9 cellular contexts compared by ENCODE assay signal in the genomic region with DNA sequence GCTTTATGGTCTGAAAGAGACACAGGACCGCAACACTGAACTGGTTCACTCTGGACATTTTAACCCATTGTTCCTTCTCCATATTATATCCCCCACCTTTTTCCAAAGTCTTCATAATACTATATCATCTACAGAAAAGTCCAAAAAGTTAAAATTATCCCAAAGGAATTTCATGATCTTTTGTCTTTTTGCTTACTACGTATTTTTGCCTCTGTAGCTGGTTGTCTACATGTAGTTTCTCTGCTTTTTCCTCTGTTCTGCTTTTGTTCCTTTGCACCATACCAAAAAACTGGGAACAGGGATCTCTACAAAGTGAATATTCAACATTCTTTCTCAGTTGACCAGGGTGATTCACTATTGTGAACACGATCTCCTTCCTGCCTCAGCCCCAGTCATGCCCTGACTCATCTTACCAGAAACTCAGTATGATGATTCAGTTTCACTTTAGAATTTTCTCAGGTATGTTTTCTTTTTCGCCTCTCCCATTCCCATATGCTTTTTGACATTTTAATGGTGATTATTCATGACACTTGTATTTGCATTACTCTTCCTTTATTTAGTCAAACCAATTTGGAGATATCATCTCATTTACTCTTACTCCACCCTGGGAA. TPM values are rescaled to one million over a fixed set of nuclear protein-coding genes. Genes with fewer than 3 reads are reported as not detected.
DNase-seq lines count a peak whose midpoint lies in the region; ATAC-seq and TF ChIP-seq lines count a peak whose summit lies in the region.
"Had no signal": no experiment of that assay in that cellular context is flagged by ENCODE, and none has a peak within 500 bp of the region (broad histone marks: within the 10 kb centered on the region; RNA-seq: fewer than 3 reads in every experiment).

No MANE protein-coding gene starts in this region.

- peak overlapping the region; percentile 100 for H2BK20ac ChIP-seq in IMR-90 (ENCODE audit: low read depth, low read length)

- H2AK9ac ChIP-seq in IMR-90 (replicated peaks; ENCODE audit: low read depth, low read length, poor library complexity) = peak overlapping the region; percentile 96

- POLR2A ChIA-PET in BJ (lab: Charles Lee) = interaction anchor here (1.0 kb wide), 1 partner anchor 32 kb away, joined by 3 read pairs; no protein-coding TSS in a partner anchor
- POLR2A ChIA-PET in IMR-90 (lab: Charles Lee; ENCODE audit: unreplicated experiment) = interaction anchor here (0.6 kb wide), 1 partner anchor 22 kb away, joined by 4 read pairs; no protein-coding TSS in a partner anchor

- peak overlapping the region; percentile 84 to 98 for H4K8ac ChIP-seq in IMR-90 (ENCODE audit: low read depth in 2 of 2, low read length in 2 of 2)

- peak overlapping the region; percentile 99 for H2BK120ac ChIP-seq in IMR-90 (ENCODE audit: low read depth, low read length)

- peak overlapping the region; percentile 99 for H2BK5ac ChIP-seq in IMR-90 (ENCODE audit: low read depth, low read length, poor library complexity, severe bottlenecking)

- H3K18ac ChIP-seq in IMR-90 (ENCODE audit: low read depth, low read length) = peak overlapping the region; percentile 84

- peak overlapping the region; percentile 93 for H3K23ac ChIP-seq in IMR-90 (ENCODE audit: low read depth, low read length)

- CTCF ChIA-PET in BJ (lab: Yijun Ruan, JAX) = interaction anchor here (1.0 to 4.5 kb wide), 4 partner anchors 24 to 128 kb away, joined by 3 to 18 read pairs (median 5); partner anchors contain the start of gene LPCAT4
- CTCF ChIA-PET in IMR-90 (lab: Yijun Ruan, JAX) = interaction anchor here (1.0 kb wide), 1 partner anchor 128 kb away, joined by 3 read pairs; the partner anchor contains the start of gene LPCAT4

- H4K91ac ChIP-seq in IMR-90 (ENCODE audit: insufficient read depth, low read depth, low read length) = peak overlapping the region; percentile 97

- H3K4me1 ChIP-seq in IMR-90 (ENCODE audit: control insufficient read depth, insufficient read depth, low read length) (peaks cover 4% of the 10 kb centered on the region), adrenal gland (replicated peaks in 1 of 2) (no peaks in the 10 kb centered on the region), mesodermal cell (ENCODE audit: control insufficient read depth, insufficient read depth, low read length, poor library complexity, severe bottlenecking) (peaks cover 16% of the 10 kb centered on the region)

- H3K9me1 ChIP-seq in IMR-90 (ENCODE audit: insufficient read depth, low read length) = peaks cover 10% of the 10 kb centered on the region

- no peak for TF ChIP-seq CTCF in BJ (IDR thresholded peaks at IDR 0.05; ENCODE audit: insufficient read depth, low read depth, low read length)
- TF ChIP-seq CTCF in IMR-90 (conservative IDR thresholded peaks at IDR 0.05; ENCODE audit: low read depth, low read length) = no peak
- TF ChIP-seq CTCF in adrenal gland (IDR thresholded peaks at IDR 0.05) = no peak

- intact Hi-C loops in IMR-90 (cut with micrococcal nuclease) = no loop called here
- intact Hi-C loops in adrenal gland (cut with DNase I) = loop anchor here in 1 of 2 donors (10.0 kb wide), 1 partner anchor 126 kb away; the partner anchor contains the start of gene LPCAT4

- H3K27ac ChIP-seq in IMR-90 (ENCODE audit: insufficient read depth, low read length) = peak overlapping the region; percentile 97
- peak overlapping the region in 1 of 5 donors; percentile 29 for H3K27ac ChIP-seq in adrenal gland
- peak overlapping the region; percentile 73 for H3K27ac ChIP-seq in mesodermal cell (ENCODE audit: low read depth, low read length, severe bottlenecking)

- no peak for TF ChIP-seq RAD21 in IMR-90 (IDR thresholded peaks at IDR 0.05; ENCODE audit: low read length)

- H2BK15ac ChIP-seq in IMR-90 (ENCODE audit: low read depth, low read length) = peak overlapping the region; percentile 99

- H3K9me3 ChIP-seq in IMR-90 (ENCODE audit: control insufficient read depth, insufficient read depth, low read length) = no peaks in the 10 kb centered on the region
- H3K9me3 ChIP-seq in adrenal gland (replicated peaks in 1 of 3) = no peaks in the 10 kb centered on the region
- H3K9me3 ChIP-seq in mesodermal cell (ENCODE audit: control insufficient read depth, low read length) = no peaks in the 10 kb centered on the region

- H3K4me3 ChIP-seq in BJ (ENCODE audit: low read depth, low read length) = no peak overlapping the region
- no peak overlapping the region for H3K4me3 ChIP-seq in IMR-90 (ENCODE audit: insufficient read depth, low read depth, low read length)
- H3K4me3 ChIP-seq in adrenal gland = no peak overlapping the region
- no peak overlapping the region for H3K4me3 ChIP-seq in mesodermal cell (ENCODE audit: extremely low read depth, insufficient read depth, low read length, poor library complexity, severe bottlenecking)

- no peaks in the 10 kb centered on the region for H3K27me3 ChIP-seq in BJ (ENCODE audit: control insufficient read depth, insufficient read depth, low read length)
- H3K27me3 ChIP-seq in IMR-90 (ENCODE audit: control insufficient read depth, insufficient read depth, low read length) = no peaks in the 10 kb centered on the region
- no peaks in the 10 kb centered on the region for H3K27me3 ChIP-seq in adrenal gland

- peak; percentile 86 for DNase-seq in BJ (ENCODE audit: low read depth)
- DNase-seq in IMR-90 = peak; percentile 91
- peak in 4 of 7 donors; percentile 22 to 53 (median 39) for DNase-seq in adrenal gland
- no peak for DNase-seq in T-helper 9 cell
- no peak for DNase-seq in mesenteric fat pad (ENCODE audit: low spot score)
- no peak for DNase-seq in immature natural killer cell
- DNase-seq: left cardiac atrium had no signal

- H3K4me3 Mint-ChIP-seq in immature natural killer cell = no peak overlapping the region

- H3K4ac ChIP-seq in IMR-90 (ENCODE audit: low read depth, low read length) = peak overlapping the region; percentile 99

- peak overlapping the region; percentile 92 for H3K56ac ChIP-seq in IMR-90 (ENCODE audit: extremely low read depth, insufficient read depth, low read length)

- H3K9me3 Mint-ChIP-seq in immature natural killer cell = no peaks in the 10 kb centered on the region

- TF ChIP-seq POLR2A in IMR-90 (IDR thresholded peaks at IDR 0.05; ENCODE audit: low read depth, low read length) (no peak), adrenal gland (IDR thresholded peaks at IDR 0.05) (no peak)

- H3K79me1 ChIP-seq in IMR-90 (ENCODE audit: low read depth in 1 of 2, low read length in 2 of 2) = peaks cover 2 to 9% of the 10 kb centered on the region in 2 experiments; a peak in 2 of 4 replicates

- peak overlapping the region; percentile 27; the same call in 1 of the 2 replicates for H3K9ac ChIP-seq in IMR-90 (ENCODE audit: low read depth, low read length)

- peak overlapping the region; percentile 93 for H4K5ac ChIP-seq in IMR-90 (ENCODE audit: low read depth, low read length)

- H3K27me3 Mint-ChIP-seq in immature natural killer cell (ENCODE audit: low read depth in 3 of 3) = peaks cover 0 to under 1% (median 0%) of the 10 kb centered on the region in 3 donors

- peak overlapping the region; percentile 79 for H2AFZ ChIP-seq in IMR-90 (replicated peaks; ENCODE audit: low read length, poor library complexity)

- no peak overlapping the region for H3K27ac Mint-ChIP-seq in immature natural killer cell

- in situ Hi-C loops in IMR-90 (cut with MboI; ENCODE audit: low sequenced_read_pairs) = loop anchor here (25.0 kb wide), 1 partner anchor 348 kb away; the partner anchor contains the start of gene GOLGA8B

- no TSS peak for BruUV-seq in IMR-90 (replicated peaks; lab: Mats Ljungman, UMichigan)

- H3K36me3 ChIP-seq in BJ (ENCODE audit: control insufficient read depth, insufficient read depth, low read length) (no peaks in the 10 kb centered on the region; the same call in 1 of the 2 replicates), IMR-90 (ENCODE audit: control insufficient read depth, insufficient read depth, low read length) (peaks cover 7% of the 10 kb centered on the region), adrenal gland (replicated peaks in 1 of 2) (peaks cover 0 to 31% of the 10 kb centered on the region in 2 donors), mesodermal cell (ENCODE audit: control insufficient read depth, insufficient read depth, low read length) (peaks cover 30% of the 10 kb centered on the region)

- H3K14ac ChIP-seq in IMR-90 (replicated peaks; ENCODE audit: low read depth, low read length) = peak overlapping the region; percentile 96

- ATAC-seq in IMR-90 (ENCODE audit: low read depth) = peak; percentile 96
- ATAC-seq in HG02938 (IDR thresholded peaks at IDR 0.05; ENCODE audit: unreplicated experiment) = no peak

- no CpG with 5 or more reads among the region's 4 CpGs for WGBS in IMR-90 (ENCODE audit: extremely low coverage in 2 of 2, insufficient read length in 1 of 2), 2 experiments
- 75 to 84% (median 77%) methylated on average over 4 of the region's 4 CpGs for WGBS in adrenal gland, 4 donors
- WGBS in mesodermal cell (ENCODE audit: insufficient coverage in 2 of 2), 2 experiments = 67 to 69% methylated on average over 3 of the region's 4 CpGs

- dilution Hi-C loops in IMR-90 (cut with HindIII; ENCODE audit: low sequenced_read_pairs, unreplicated experiment) = no loop called here

- H2AK5ac ChIP-seq in IMR-90 (ENCODE audit: low read depth, low read length) = peak overlapping the region; percentile 100

- no peaks in the 10 kb centered on the region for H3K4me1 Mint-ChIP-seq in immature natural killer cell

- H4K20me1 ChIP-seq in IMR-90 (ENCODE audit: insufficient read depth, low read length) = no peaks in the 10 kb centered on the region

- H3K4me2 ChIP-seq in IMR-90 (ENCODE audit: low read depth, low read length) = peak overlapping the region; percentile 71

- H3K36me3 Mint-ChIP-seq in immature natural killer cell = peaks cover 7 to 41% (median 14%) of the 10 kb centered on the region in 3 donors

RNA-seq across cellular contexts. Expression of gene EMC4, which starts 14.4 kb away (rescaled TPM):
- polyA plus RNA-seq in BJ (2011; rRNA removed) = 75.5 and 119 TPM in 2 replicates
- polyA minus RNA-seq in BJ (2011; rRNA and poly(A)+ RNA removed) = 13.8 and 21.0 TPM in 2 replicates
- total RNA-seq in IMR-90 (2012; rRNA removed) = 189 and 330 TPM in 2 replicates
- polyA plus RNA-seq in IMR-90 (2012; rRNA removed) = 120 and 148 TPM in 2 replicates
- polyA plus RNA-seq in IMR-90 (2012; cell fraction: cytosol; rRNA removed) = 121 and 248 TPM in 2 replicates
- 55.7 and 105 TPM in 2 replicates for polyA plus RNA-seq in IMR-90 (2012; cell fraction: nucleus; rRNA removed; ENCODE audit: low replicate concordance)
- 100 to 1,000 TPM; 103 to 287 (median 136) TPM for total RNA-seq in adrenal gland
- 100 to 1,000 TPM in 2 of 3 donors, 10 to 100 TPM in 1; 95.2 to 178 (median 158) TPM for polyA plus RNA-seq in adrenal gland
- 85.8 TPM for polyA plus RNA-seq in mesodermal cell (2013, experiment 1 of 2)
- polyA plus RNA-seq in mesodermal cell (2013, experiment 2 of 2) = 107 TPM
- 76.6 TPM for total RNA-seq in mesenteric fat pad
- polyA plus RNA-seq in immature natural killer cell = 100 to 1,000 TPM; 186 to 340 (median 228) TPM

RNA-seq across cellular contexts. Expression of gene KATNBL1, which starts 29.4 kb away (rescaled TPM):
- polyA plus RNA-seq in BJ (2011; rRNA removed) (17.3 and 28.9 TPM in 2 replicates), IMR-90 (2012; rRNA removed) (14.4 and 17.1 TPM in 2 replicates), adrenal gland (10 to 100 TPM; 16.1 to 23.6 (median 19.7) TPM), immature natural killer cell (10 to 100 TPM; 24.7 to 30.5 (median 26.9) TPM)
- 6.4 and 10.1 TPM in 2 replicates for polyA minus RNA-seq in BJ (2011; rRNA and poly(A)+ RNA removed)
- total RNA-seq in IMR-90 (2012; rRNA removed) (24.0 and 50.5 TPM in 2 replicates), adrenal gland (10 to 100 TPM; 10.3 to 55.7 (median 25.7) TPM), mesenteric fat pad (48.5 TPM)
- polyA plus RNA-seq in IMR-90 (2012; cell fraction: cytosol; rRNA removed) = 2.6 and 5.1 TPM in 2 replicates
- polyA plus RNA-seq in IMR-90 (2012; cell fraction: nucleus; rRNA removed; ENCODE audit: low replicate concordance) = 7.6 and 33.1 TPM in 2 replicates
- polyA plus RNA-seq in mesodermal cell (2013, experiment 1 of 2) = 52.3 TPM
- 59.4 TPM for polyA plus RNA-seq in mesodermal cell (2013, experiment 2 of 2)

Comparison
In these comparisons a context has a peak if more than half of its experiments do, and no peak if none do; other contexts are left out.
1. DNase-seq: peak in BJ (single experiment), IMR-90 (single experiment) and adrenal gland (4 of 7); none in T-helper 9 cell (single experiment), mesenteric fat pad (single experiment) and immature natural killer cell (0 of 3).